Comparison of ENCODE assay signal across 8 cellular contexts in the genomic region with DNA sequence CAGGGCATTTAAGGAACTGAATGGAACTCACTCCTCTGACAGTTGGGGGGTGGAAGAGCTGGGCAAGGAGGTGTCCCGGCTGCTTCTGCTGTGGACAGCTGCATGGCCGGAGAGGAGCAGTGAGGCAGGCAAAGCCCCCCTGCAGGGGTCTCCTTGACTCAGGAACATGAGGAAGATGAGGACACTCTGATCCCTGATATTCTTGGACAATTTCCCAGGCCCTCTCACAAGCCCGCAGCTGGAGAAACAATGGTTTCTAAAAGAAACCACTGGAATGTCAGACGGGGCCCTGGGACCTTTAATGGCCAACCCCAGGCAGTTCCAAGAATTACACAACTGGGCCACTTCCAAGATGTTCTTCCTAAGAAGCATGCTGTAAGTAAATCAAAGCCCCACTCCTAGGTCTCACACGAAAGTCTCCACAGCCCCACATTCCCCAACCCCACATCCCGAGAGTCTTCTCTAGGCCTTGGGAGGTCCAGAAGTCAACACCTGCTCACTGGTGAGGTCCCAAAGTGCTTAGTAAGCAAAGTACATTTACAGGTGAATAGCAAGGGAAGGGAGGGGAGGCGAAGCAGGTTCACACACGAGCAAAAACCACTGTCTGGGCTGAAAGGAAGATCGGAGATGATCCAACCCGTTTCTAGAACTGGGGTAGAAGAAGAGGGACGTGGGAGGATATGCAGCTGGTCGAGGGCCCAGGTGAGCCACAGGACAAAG. TPM values are rescaled to one million over a fixed set of nuclear protein-coding genes. Genes with fewer than 3 reads are reported as not detected.
DNase-seq lines count a peak whose midpoint lies in the region; ATAC-seq and TF ChIP-seq lines count a peak whose summit lies in the region.

No MANE protein-coding gene starts in this region.

- peaks cover 6 to 13% of the 10 kb centered on the region in 2 donors for H3K36me3 Mint-ChIP-seq in CD14-positive monocyte
- peaks cover 2% of the 10 kb centered on the region for H3K36me3 Mint-ChIP-seq in osteocyte (ENCODE audit: unreplicated experiment)

- no peaks in the 10 kb centered on the region for H3K27me3 ChIP-seq in NT2/D1 (ENCODE audit: insufficient read depth, insufficient read length)

- no peaks in the 10 kb centered on the region for H3K9me3 Mint-ChIP-seq in CD14-positive monocyte
- H3K9me3 Mint-ChIP-seq in osteocyte (ENCODE audit: unreplicated experiment) = no peaks in the 10 kb centered on the region

- peak overlapping the region; percentile 66 for H3K9ac ChIP-seq in NT2/D1 (ENCODE audit: insufficient read length, low read depth)

- H3K4me1 Mint-ChIP-seq in CD14-positive monocyte = peaks cover 57% of the 10 kb centered on the region
- H3K4me1 Mint-ChIP-seq in osteocyte (ENCODE audit: unreplicated experiment) = peaks cover 57% of the 10 kb centered on the region

- ATAC-seq in GM21390 (IDR thresholded peaks at IDR 0.05; ENCODE audit: unreplicated experiment) = no peak

- H3K9me3 ChIP-seq in NT2/D1 (ENCODE audit: insufficient read depth, low read length) = no peaks in the 10 kb centered on the region

- H3K4me1 ChIP-seq in NT2/D1 (ENCODE audit: insufficient read depth, insufficient read length) = peaks cover 20% of the 10 kb centered on the region

- intact Hi-C loops in CD14-positive monocyte (cut with micrococcal nuclease) = loop anchor here in 1 of 2 donors (5.0 kb wide), 1 partner anchor 66 kb away; a partner anchor contains a TSS

- peak overlapping the region in 5 of 7 donors; percentile 47 to 94 (median 92) for H3K27ac Mint-ChIP-seq in CD14-positive monocyte
- peak overlapping the region; percentile 97 for H3K27ac Mint-ChIP-seq in osteocyte (ENCODE audit: unreplicated experiment)

- H3K4me3 ChIP-seq in NT2/D1 (ENCODE audit: insufficient read length, low read depth) = no peak overlapping the region

- TF ChIP-seq CTCF in CD14-positive monocyte (IDR thresholded peaks at IDR 0.05) (no peak), osteocyte (IDR thresholded peaks at IDR 0.05) (no peak), GM10266 (IDR thresholded peaks at IDR 0.05; ENCODE audit: control insufficient read depth, insufficient read depth, low read depth, missing control alignments) (no peak)

- H3K4me3 Mint-ChIP-seq in CD14-positive monocyte = peak overlapping the region in 1 of 2 donors; percentile 90
- peak overlapping the region; percentile 84 for H3K4me3 Mint-ChIP-seq in osteocyte (ENCODE audit: unreplicated experiment)

- DNase-seq in CD14-positive monocyte (ENCODE audit: low spot score) (no peak), NT2/D1 (ENCODE audit: low read depth, low spot score) (no peak), epidermal melanocyte (ENCODE audit: insufficient read length, low spot score) (peak; percentile 56), osteocyte (ENCODE audit: extremely low spot score, unreplicated experiment) (no peak), NCI-H748 treated with DMSO at 0.1 percent for 48 hours (lab: John Stamatoyannopoulos, UW) (no peak), GM10266 (ENCODE audit: extremely low spot score) (no peak), iPS-NIHi11 (ENCODE audit: low spot score) (no peak)

- peaks cover 28% of the 10 kb centered on the region for H3K36me3 ChIP-seq in NT2/D1 (ENCODE audit: insufficient read depth, insufficient read length, low read length)

- H3K27me3 Mint-ChIP-seq in CD14-positive monocyte (ENCODE audit: low read depth in 3 of 3) = peaks cover 0 to 4% (median 0%) of the 10 kb centered on the region in 3 donors
- H3K27me3 Mint-ChIP-seq in osteocyte (ENCODE audit: unreplicated experiment) = peaks cover 7% of the 10 kb centered on the region

RNA-seq across cellular contexts. Expression of a gene that starts 1.0 kb away (rescaled TPM):
- 10 to 100 TPM in 1 of 2 donors, 1 to 10 TPM in 1; 7.2 to 10.2 TPM for polyA plus RNA-seq in CD14-positive monocyte
- total RNA-seq in osteocyte = 25.9 and 27.4 TPM in 2 replicates

RNA-seq across cellular contexts. Expression of a gene that starts 14.9 kb away (rescaled TPM):
- polyA plus RNA-seq in CD14-positive monocyte = under 1 TPM; 0.46 to 0.65 TPM
- 0.68 and 0.91 TPM in 2 replicates for total RNA-seq in osteocyte

RNA-seq across cellular contexts. Expression of a gene that starts 26.5 kb away (rescaled TPM):
- under 1 TPM in 1 of 2 donors, not detected in 1; 0.40 TPM for polyA plus RNA-seq in CD14-positive monocyte
- total RNA-seq in osteocyte = not detected in 2 replicates

RNA-seq across cellular contexts. Expression of a gene that starts 55.7 kb away (rescaled TPM):
- not detected for polyA plus RNA-seq in CD14-positive monocyte
- total RNA-seq in osteocyte = not detected in 2 replicates
